1 cellular context compared by ENCODE assay signal in genomic region chr12:50212071-50212467, GRCh38.
TF ChIP-seq lines count a peak whose summit lies in the region.

No MANE protein-coding gene starts in this region.

TF ChIP-seq in A549, 52 proteins besides CTCF, POLR2A, EP300 and RAD21 (continued from another document):
- TF ChIP-seq FOSB (CRISPR knock-in tag; IDR thresholded peaks at IDR 0.05) (no peak), ZC3H11A (IDR thresholded peaks at IDR 0.05) (no peak), HOXB5 (CRISPR knock-in tag; IDR thresholded peaks at IDR 0.05) (no peak), EHMT2 (IDR thresholded peaks at IDR 0.05; ENCODE audit: low read depth) (no peak)
